In the genomic region with DNA sequence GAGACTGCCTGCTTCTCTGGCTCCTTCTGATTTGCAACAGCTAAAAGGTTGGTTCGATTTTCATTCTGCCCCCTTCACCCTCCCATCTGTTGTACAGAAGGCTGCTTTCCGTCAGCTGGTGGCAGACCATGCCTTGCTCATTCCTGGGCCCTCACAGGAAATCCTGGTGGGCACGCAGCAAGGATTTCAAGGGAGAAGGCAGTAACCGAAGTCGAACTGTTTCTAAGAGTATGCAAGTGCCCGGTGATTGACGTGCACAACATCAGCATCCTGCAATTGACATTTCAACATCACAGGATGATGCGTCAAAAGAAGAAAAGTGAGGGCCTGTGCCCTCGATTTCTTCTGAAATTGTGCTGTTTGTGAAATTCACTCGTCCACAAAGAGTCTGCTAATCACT, we compare ENCODE assay signal across 20 cellular contexts.
"Had no signal": no experiment of that assay in that cellular context is flagged by ENCODE, and none has a peak within 500 bp of the region (broad histone marks: within the 10 kb centered on the region; RNA-seq: fewer than 3 reads in every experiment).

No MANE protein-coding gene starts in this region.

- H3K27me3 Mint-ChIP-seq: activated CD4-positive, alpha-beta memory T cell treated with anti-CD3 and anti-CD28 coated beads, Interleukin-2, amount 10 ng/mL, durations not matched to agents 7 days and 5 days; activated CD4-positive, alpha-beta T cell treated with anti-CD3 and anti-CD28 coated beads, Interleukin-2, amount 10 ng/mL, durations not matched to agents 24 days and 14 days; activated naive CD4-positive, alpha-beta T cell treated with anti-CD3 and anti-CD28 coated beads, Interleukin-2, amount 10 ng/mL, durations not matched to agents 7 days and 5 days had no signal

- DNase-seq: activated CD4-positive, alpha-beta memory T cell treated with anti-CD3 and anti-CD28 coated beads, Interleukin-2, amount 10 ng/mL, durations not matched to agents 7 days and 5 days; activated CD4-positive, alpha-beta T cell treated with anti-CD3 and anti-CD28 coated beads, Interleukin-2, amount 10 ng/mL, durations not matched to agents 24 days and 14 days; activated effector memory CD4-positive, alpha-beta T cell treated with anti-CD3 and anti-CD28 coated beads, Interleukin-2, amount 50 U/mL, for 16 hours; activated naive CD4-positive, alpha-beta T cell treated with anti-CD3 and anti-CD28 coated beads, Interleukin-2, amount 10 ng/mL, durations not matched to agents 7 days and 5 days; activated T-cell treated with anti-CD3 and anti-CD28 coated beads, Interleukin-2, amount 50 U/mL, for 72 hours; amygdala; cerebellar nuclear complex; head of caudate nucleus; islet precursor cell; left cardiac atrium; lower lobe of right lung; naive thymus-derived CD4-positive, alpha-beta T cell; posterior cingulate gyrus; stimulated activated CD4-positive, alpha-beta T cell treated with anti-CD3 and anti-CD28 coated beads, Interleukin-4, amount 100 ng/mL, for 1 hour; stimulated activated naive CD4-positive, alpha-beta T cell; T-helper 2 cell had no signal

- H3K27ac ChIP-seq: lower lobe of right lung, thoracic aorta, VCaP had no signal

- H3K4me1 Mint-ChIP-seq: activated CD4-positive, alpha-beta memory T cell treated with anti-CD3 and anti-CD28 coated beads, Interleukin-2, amount 10 ng/mL, durations not matched to agents 7 days and 5 days; activated CD4-positive, alpha-beta T cell treated with anti-CD3 and anti-CD28 coated beads, Interleukin-2, amount 10 ng/mL, durations not matched to agents 24 days and 14 days; activated naive CD4-positive, alpha-beta T cell treated with anti-CD3 and anti-CD28 coated beads, Interleukin-2, amount 10 ng/mL, durations not matched to agents 7 days and 5 days; naive thymus-derived CD4-positive, alpha-beta T cell had no signal

- H3K27ac Mint-ChIP-seq: activated CD4-positive, alpha-beta memory T cell treated with anti-CD3 and anti-CD28 coated beads, Interleukin-2, amount 10 ng/mL, durations not matched to agents 7 days and 5 days; activated CD4-positive, alpha-beta T cell treated with anti-CD3 and anti-CD28 coated beads, Interleukin-2, amount 10 ng/mL, durations not matched to agents 24 days and 14 days; activated naive CD4-positive, alpha-beta T cell treated with anti-CD3 and anti-CD28 coated beads, Interleukin-2, amount 10 ng/mL, durations not matched to agents 7 days and 5 days; activated T-cell treated with anti-CD3 and anti-CD28 coated beads, Interleukin-2, amount 50 U/mL, for 72 hours; naive thymus-derived CD4-positive, alpha-beta T cell had no signal

- ATAC-seq: activated CD4-positive, CD25-positive, alpha-beta regulatory T cell treated with anti-CD3 and anti-CD28 coated beads, Interleukin-2, amount 50 U/mL, for 24 hours; activated T-cell treated with anti-CD3 and anti-CD28 coated beads, Interleukin-2, amount 50 U/mL, for 72 hours; left cardiac atrium; naive thymus-derived CD4-positive, alpha-beta T cell had no signal

- H3K4me3 Mint-ChIP-seq: activated CD4-positive, alpha-beta memory T cell treated with anti-CD3 and anti-CD28 coated beads, Interleukin-2, amount 10 ng/mL, durations not matched to agents 7 days and 5 days; activated CD4-positive, alpha-beta T cell treated with anti-CD3 and anti-CD28 coated beads, Interleukin-2, amount 10 ng/mL, durations not matched to agents 24 days and 14 days; activated naive CD4-positive, alpha-beta T cell treated with anti-CD3 and anti-CD28 coated beads, Interleukin-2, amount 10 ng/mL, durations not matched to agents 7 days and 5 days; activated T-cell treated with anti-CD3 and anti-CD28 coated beads, Interleukin-2, amount 50 U/mL, for 72 hours; naive thymus-derived CD4-positive, alpha-beta T cell; neural crest cell had no signal

- H3K4me3 ChIP-seq: lower lobe of right lung, thoracic aorta had no signal

- H3K9me3 ChIP-seq: lower lobe of right lung, thoracic aorta had no signal

- H3K9me3 Mint-ChIP-seq: activated CD4-positive, alpha-beta T cell treated with anti-CD3 and anti-CD28 coated beads, Interleukin-2, amount 10 ng/mL, durations not matched to agents 24 days and 14 days; neural crest cell had no signal

- H3K36me3 Mint-ChIP-seq: activated naive CD4-positive, alpha-beta T cell treated with anti-CD3 and anti-CD28 coated beads, Interleukin-2, amount 10 ng/mL, durations not matched to agents 7 days and 5 days had no signal
